In genomic region chr6:86500035-86500434, GRCh38 we compare ENCODE assay signal across 26 cellular contexts.
DNase-seq lines count a peak whose midpoint lies in the region; ATAC-seq, FAIRE-seq and TF ChIP-seq lines count a peak whose summit lies in the region.
"Had no signal": no experiment of that assay in that cellular context is flagged by ENCODE, and none has a peak within 500 bp of the region (broad histone marks: within the 10 kb centered on the region; RNA-seq: fewer than 3 reads in every experiment).

No MANE protein-coding gene starts in this region.

- H3K27ac ChIP-seq in SK-N-SH (ENCODE audit: low read depth in 2 of 2, low read length in 1 of 2) (no peak overlapping the region), mesendoderm (ENCODE audit: low read depth, low read length) (no peak overlapping the region), trophoblast cell (ENCODE audit: low read depth, low read length) (peak overlapping the region; percentile 51)
- H3K27ac ChIP-seq: 22Rv1, BLaER1, C4-2B had no signal

- peaks cover 5% of the 10 kb centered on the region for H3K36me3 Mint-ChIP-seq in glutamatergic neuron (ENCODE audit: unreplicated experiment)
- H3K36me3 Mint-ChIP-seq: CD4-positive, CD25-positive, alpha-beta regulatory T cell; CD8-positive, alpha-beta T cell had no signal

- no peak overlapping the region for H4K91ac ChIP-seq in trophoblast cell (ENCODE audit: low read depth, low read length)

- H3K9me3 ChIP-seq in SK-N-SH (no peaks in the 10 kb centered on the region), trophoblast cell (ENCODE audit: insufficient read depth, low read depth, low read length) (peaks cover 7% of the 10 kb centered on the region)
- H3K9me3 ChIP-seq: BLaER1, HAP-1 had no signal

- H3K9ac ChIP-seq in SK-N-SH (no peak overlapping the region), mesendoderm (ENCODE audit: low read length) (no peak overlapping the region), trophoblast cell (ENCODE audit: low read length) (no peak overlapping the region)
- H3K9ac ChIP-seq: BLaER1 had no signal

- no peak overlapping the region for H3K4me3 Mint-ChIP-seq in glutamatergic neuron (ENCODE audit: unreplicated experiment)
- H3K4me3 Mint-ChIP-seq: B cell; CD4-positive, CD25-positive, alpha-beta regulatory T cell; CD8-positive, alpha-beta T cell; HFFc6 had no signal

- no peak overlapping the region for H4K12ac ChIP-seq in trophoblast cell (ENCODE audit: low read depth, low read length)

- peaks cover 3% of the 10 kb centered on the region for H3K27me3 Mint-ChIP-seq in glutamatergic neuron (ENCODE audit: unreplicated experiment)
- H3K27me3 Mint-ChIP-seq: B cell; CD4-positive, CD25-positive, alpha-beta regulatory T cell had no signal

- no peak overlapping the region for H3K4ac ChIP-seq in mesendoderm (ENCODE audit: low read depth, low read length)
- no peak overlapping the region for H3K4ac ChIP-seq in trophoblast cell (ENCODE audit: low read depth, low read length)

- 24% methylated on average over 2 of the region's 2 CpGs for WGBS in SK-N-SH (ENCODE audit: low lambda C conversion rate)
- WGBS in mesendoderm (ENCODE audit: extremely low coverage, insufficient coverage, low lambda C conversion rate) = no CpG with 5 or more reads among the region's 2 CpGs
- no CpG with 5 or more reads among the region's 2 CpGs for WGBS in trophoblast cell (ENCODE audit: extremely low coverage, insufficient coverage, insufficient read length)

- H3K4me2 ChIP-seq in SK-N-SH = no peak overlapping the region
- H3K4me2 ChIP-seq in mesendoderm (ENCODE audit: low read length) = no peak overlapping the region
- H3K4me2 ChIP-seq in trophoblast cell (ENCODE audit: low read length) = no peak overlapping the region
- H3K4me2 ChIP-seq: BLaER1 had no signal

- H3K36me3 ChIP-seq in SK-N-SH (replicated peaks in 1 of 2; ENCODE audit: control insufficient read depth in 1 of 2, insufficient read depth in 2 of 2, low read length in 1 of 2) = no peaks in the 10 kb centered on the region
- H3K36me3 ChIP-seq in bronchial epithelial cell (ENCODE audit: control insufficient read depth, insufficient read depth, low read length) = no peaks in the 10 kb centered on the region
- H3K36me3 ChIP-seq in mesendoderm (ENCODE audit: control insufficient read depth, insufficient read depth, low read length) = no peaks in the 10 kb centered on the region
- peaks cover 1 to 5% of the 10 kb centered on the region in 2 experiments for H3K36me3 ChIP-seq in trophoblast cell (ENCODE audit: control insufficient read depth in 1 of 2, insufficient read depth in 2 of 2, low read length in 2 of 2)
- H3K36me3 ChIP-seq: BLaER1, HAP-1 had no signal

- no peaks in the 10 kb centered on the region for H3K79me1 ChIP-seq in mesendoderm (ENCODE audit: low read length)
- peaks cover 11% of the 10 kb centered on the region for H3K79me1 ChIP-seq in trophoblast cell (ENCODE audit: low read length)

- H2AFZ ChIP-seq in SK-N-SH (ENCODE audit: low read depth) (no peak overlapping the region), trophoblast cell (ENCODE audit: insufficient read depth, low read length, poor library complexity) (no peak overlapping the region)

- H4K5ac ChIP-seq in mesendoderm (ENCODE audit: low read length) = no peak overlapping the region

- peak; percentile 58 for FAIRE-seq in bronchial epithelial cell (lab: Jason Lieb, UNC)
- FAIRE-seq: A204.1, D721Med, GM12878, GM18507, H54 had no signal

- TF ChIP-seq EP300 in SK-N-SH (IDR thresholded peaks at IDR 0.05; ENCODE audit: borderline replicate concordance in 1 of 2, low read depth in 1 of 2, low read length in 1 of 2) = peak in 1 of 2 experiments; percentile 29; a peak in 1 of 4 replicates

- POLR2A ChIA-PET in SK-N-SH (lab: Yijun Ruan, JAX) = no interaction called here

- no peak overlapping the region for H2BK12ac ChIP-seq in trophoblast cell (ENCODE audit: low read length)

- DNase-seq in SK-N-SH (no peak), bronchial epithelial cell (ENCODE audit: low read depth) (no peak), mesendoderm (peak; percentile 23), trophoblast cell (peak; percentile 89 to 98), glutamatergic neuron (no peak), SW 1271 (lab: John Stamatoyannopoulos, UW) (no peak)
- DNase-seq: CD4-positive, CD25-positive, alpha-beta regulatory T cell; CD8-positive, alpha-beta T cell; DMS 273 treated with DMSO at 0.1 percent for 48 hours; DMS79; EL; GDM1; GOT3; HFFc6 had no signal

- no peak overlapping the region for H2BK15ac ChIP-seq in mesendoderm (replicated peaks; ENCODE audit: low read depth)

- ATAC-seq in SK-N-SH treated with all-trans-retinoic acid at 6 μM for 48 hours = no peak
- no peak for ATAC-seq in GM18907 (IDR thresholded peaks at IDR 0.05; ENCODE audit: unreplicated experiment)
- ATAC-seq: CD8-positive, alpha-beta T cell; GM12878 had no signal

- no peaks in the 10 kb centered on the region for H4K20me1 ChIP-seq in SK-N-SH (ENCODE audit: insufficient read depth)
- H4K20me1 ChIP-seq: BLaER1 had no signal

- H3K27ac Mint-ChIP-seq in glutamatergic neuron (ENCODE audit: unreplicated experiment) = no peak overlapping the region
- H3K27ac Mint-ChIP-seq: B cell; CD4-positive, CD25-positive, alpha-beta regulatory T cell; CD8-positive, alpha-beta T cell; HFFc6 had no signal

- H3K56ac ChIP-seq in mesendoderm (ENCODE audit: low read length) = no peak overlapping the region

- H3K4me1 Mint-ChIP-seq in glutamatergic neuron (ENCODE audit: low read depth, unreplicated experiment) = no peaks in the 10 kb centered on the region
- H3K4me1 Mint-ChIP-seq: B cell; CD4-positive, CD25-positive, alpha-beta regulatory T cell had no signal

- H3K79me2 ChIP-seq in SK-N-SH (ENCODE audit: insufficient read depth) = no peaks in the 10 kb centered on the region
- H3K79me2 ChIP-seq in mesendoderm (ENCODE audit: control insufficient read depth, insufficient read depth, low read length) = no peaks in the 10 kb centered on the region
- peaks cover 2% of the 10 kb centered on the region for H3K79me2 ChIP-seq in trophoblast cell (ENCODE audit: control insufficient read depth, insufficient read depth, low read length, poor library complexity)

- TF ChIP-seq CTCF in SK-N-SH (IDR thresholded peaks at IDR 0.05) = no peak
- TF ChIP-seq CTCF in bronchial epithelial cell (IDR thresholded peaks at IDR 0.05; ENCODE audit: insufficient read depth, low read length, severe bottlenecking) = no peak
- TF ChIP-seq CTCF in glutamatergic neuron (IDR thresholded peaks at IDR 0.05; ENCODE audit: partially characterized antibody, unreplicated experiment) = no peak

- H3K4me3 ChIP-seq in SK-N-SH (ENCODE audit: low read depth in 2 of 2, low read length in 1 of 2) (no peak overlapping the region), bronchial epithelial cell (ENCODE audit: low read depth, low read length) (no peak overlapping the region), mesendoderm (ENCODE audit: low read length) (no peak overlapping the region), trophoblast cell (ENCODE audit: low read depth, low read length) (no peak overlapping the region)
- H3K4me3 ChIP-seq: BLaER1, GM12878, HAP-1 had no signal

- no peaks in the 10 kb centered on the region for H3F3A ChIP-seq in SK-N-SH (replicated peaks; ENCODE audit: insufficient read depth)

- CTCF ChIA-PET in SK-N-SH (lab: Yijun Ruan, JAX) = no interaction called here

- H3K14ac ChIP-seq in trophoblast cell (ENCODE audit: low read length) = no peak overlapping the region

- H3K18ac ChIP-seq in mesendoderm (ENCODE audit: low read length) = no peak overlapping the region
- H3K18ac ChIP-seq in trophoblast cell (ENCODE audit: low read length) = no peak overlapping the region

- H3K4me1 ChIP-seq in SK-N-SH (ENCODE audit: control insufficient read depth in 1 of 2, insufficient read depth in 2 of 2, low read depth in 1 of 2, low read length in 1 of 2) = no peaks in the 10 kb centered on the region; a peak in 1 of 4 replicates
- H3K4me1 ChIP-seq in mesendoderm (ENCODE audit: control insufficient read depth, low read depth, low read length) = no peaks in the 10 kb centered on the region
- peaks cover 6 to 7% of the 10 kb centered on the region in 2 experiments for H3K4me1 ChIP-seq in trophoblast cell (ENCODE audit: control insufficient read depth in 1 of 2, insufficient read depth in 2 of 2, low read length in 2 of 2)
- H3K4me1 ChIP-seq: BLaER1, HAP-1 had no signal

- H2BK120ac ChIP-seq in mesendoderm (ENCODE audit: low read depth, low read length) (no peak overlapping the region), trophoblast cell (ENCODE audit: insufficient read depth, low read length, poor library complexity) (no peak overlapping the region)

- no peaks in the 10 kb centered on the region for H3K27me3 ChIP-seq in SK-N-SH (ENCODE audit: insufficient read depth)
- no peaks in the 10 kb centered on the region for H3K27me3 ChIP-seq in bronchial epithelial cell (ENCODE audit: control insufficient read depth, insufficient read depth, low read length)
- H3K27me3 ChIP-seq in mesendoderm (ENCODE audit: insufficient read depth, low read length, poor library complexity) = no peaks in the 10 kb centered on the region
- H3K27me3 ChIP-seq in trophoblast cell (ENCODE audit: insufficient read depth, low read length) = no peaks in the 10 kb centered on the region
- H3K27me3 ChIP-seq: BLaER1 had no signal

- H3K9me3 Mint-ChIP-seq in glutamatergic neuron (ENCODE audit: unreplicated experiment) = peaks cover 7% of the 10 kb centered on the region

- H3K23ac ChIP-seq in mesendoderm (ENCODE audit: low read length) (no peak overlapping the region), trophoblast cell (ENCODE audit: low read length) (no peak overlapping the region)

- H2AK5ac ChIP-seq in mesendoderm (ENCODE audit: low read length) = no peak overlapping the region
- no peak overlapping the region for H2AK5ac ChIP-seq in trophoblast cell (ENCODE audit: low read length)

- H2BK5ac ChIP-seq in mesendoderm (ENCODE audit: low read length) (no peak overlapping the region), trophoblast cell (ENCODE audit: low read depth, low read length, poor library complexity) (no peak overlapping the region)

- no peaks in the 10 kb centered on the region for H3K9me2 ChIP-seq in SK-N-SH

- TF ChIP-seq RAD21 in SK-N-SH (IDR thresholded peaks at IDR 0.05; ENCODE audit: low read length) = no peak

- no peak overlapping the region for H4K8ac ChIP-seq in mesendoderm (ENCODE audit: low read depth, low read length)
- H4K8ac ChIP-seq in trophoblast cell (ENCODE audit: low read depth, low read length) = no peak overlapping the region

TF ChIP-seq in SK-N-SH treated with all-trans-retinoic acid at 6 μM for 48 hours, 23 proteins besides CTCF, POLR2A, EP300 and RAD21 (continues in another document):
- no peak for TF ChIP-seq CSRNP3 (CRISPR knock-in tag; IDR thresholded peaks at IDR 0.05)

Comparison
In these comparisons a context has a peak if more than half of its experiments do, and no peak if none do; other contexts are left out.
1. DNase-seq: peak in mesendoderm (single experiment) and trophoblast cell (2 of 2); none in SK-N-SH (single experiment), bronchial epithelial cell (single experiment), glutamatergic neuron (single experiment) and SW 1271 (0 of 2).